14 cellular contexts compared by ENCODE assay signal in the genomic region with DNA sequence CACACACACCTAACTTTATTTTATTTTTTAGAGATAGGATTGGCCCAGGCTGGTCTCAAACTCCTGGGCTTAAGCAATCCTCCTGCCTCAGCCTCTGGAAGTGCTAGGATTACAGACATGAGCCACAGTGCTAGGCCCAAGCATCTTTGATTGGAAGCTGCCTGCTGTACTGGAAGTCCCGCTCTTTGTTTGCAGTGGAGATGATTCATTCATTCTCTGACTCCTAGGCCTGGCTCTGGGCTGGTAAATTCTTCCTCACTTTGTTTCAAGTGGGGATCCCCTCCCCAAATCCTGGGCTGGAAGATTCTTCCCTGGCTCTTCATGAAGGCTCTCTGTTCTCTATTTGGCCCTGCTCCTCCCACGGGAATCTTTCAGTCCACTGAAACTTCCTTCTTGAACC.
"Had no signal": no experiment of that assay in that cellular context is flagged by ENCODE, and none has a peak within 500 bp of the region (broad histone marks: within the 10 kb centered on the region; RNA-seq: fewer than 3 reads in every experiment).

No MANE protein-coding gene starts in this region.

- ATAC-seq: gastroesophageal sphincter, left ventricle myocardium superior, psoas muscle, WTC11 had no signal

- H3K27ac ChIP-seq: gastroesophageal sphincter, psoas muscle, upper lobe of left lung had no signal

- H3K36me3 ChIP-seq: gastroesophageal sphincter, upper lobe of left lung had no signal

- H3K4me3 ChIP-seq: gastroesophageal sphincter, psoas muscle, upper lobe of left lung had no signal

- H3K27me3 ChIP-seq: upper lobe of left lung had no signal

- H3K9me3 ChIP-seq: upper lobe of left lung had no signal

- FAIRE-seq: keratinocyte had no signal

- H3K4me1 ChIP-seq: gastroesophageal sphincter, upper lobe of left lung had no signal

- DNase-seq: activated CD4-positive, alpha-beta T cell treated with anti-CD3 and anti-CD28 coated beads, Interleukin-2, amount 10 ng/mL, durations not matched to agents 24 days and 14 days; activated naive CD4-positive, alpha-beta T cell; aorta; left ventricle myocardium superior; midbrain; naive B cell; occipital lobe; psoas muscle; stimulated activated CD4-positive, alpha-beta T cell treated with anti-CD3 and anti-CD28 coated beads, Interleukin-2, amount 100 ng/mL, for 48 hours; stimulated activated naive CD4-positive, alpha-beta T cell treated with Interleukin-2 at 50 U/mL for 16 hours; upper lobe of left lung had no signal
